In the genomic region with DNA sequence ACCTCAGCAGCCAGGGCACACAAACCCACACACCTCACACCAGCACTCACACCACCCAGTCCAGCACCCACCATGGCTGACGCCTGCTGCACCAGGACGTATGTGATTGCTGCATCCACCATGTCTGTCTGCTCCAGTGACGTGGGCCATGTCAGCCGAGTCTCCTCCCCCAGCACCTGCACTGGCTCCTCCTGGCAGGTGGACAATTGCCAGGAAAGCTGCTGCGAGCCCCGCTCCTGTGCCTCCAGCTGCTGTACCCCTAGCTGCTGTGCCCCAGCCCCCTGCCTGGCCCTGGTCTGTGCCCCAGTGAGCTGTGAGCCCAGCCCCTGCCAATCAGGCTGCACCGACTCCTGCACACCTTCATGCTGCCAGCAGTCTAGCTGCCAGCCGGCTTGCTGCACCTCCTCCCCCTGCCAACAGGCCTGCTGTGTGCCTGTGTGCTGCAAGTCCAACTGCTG, we compare ENCODE assay signal across 1 cellular context.
TF ChIP-seq lines count a peak whose summit lies in the region.

A gene with protein sequence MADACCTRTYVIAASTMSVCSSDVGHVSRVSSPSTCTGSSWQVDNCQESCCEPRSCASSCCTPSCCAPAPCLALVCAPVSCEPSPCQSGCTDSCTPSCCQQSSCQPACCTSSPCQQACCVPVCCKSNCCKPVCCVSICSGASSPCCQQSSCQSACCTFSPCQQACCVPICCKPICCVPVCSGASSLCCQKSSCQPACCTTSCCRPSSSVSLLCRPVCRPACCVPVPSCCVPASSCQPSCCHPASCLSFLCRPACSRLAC (plus strand): TSS at position 51 of the 458 bp plus-strand sequence. CDS start 22 bp downstream, at position 73.

TF ChIP-seq in H1, 55 proteins besides CTCF, POLR2A, EP300 and RAD21:
- TF ChIP-seq SIN3A (conservative IDR thresholded peaks at IDR 0.05 in 1 of 2, IDR thresholded peaks at IDR 0.05 in 1 of 2; ENCODE audit: low read depth in 1 of 2, low read length in 2 of 2) (no peak), SIX5 (IDR thresholded peaks at IDR 0.05; ENCODE audit: low read depth, low read length) (no peak), JUND (IDR thresholded peaks at IDR 0.05; ENCODE audit: low read length) (no peak), CHD1 (IDR thresholded peaks at IDR 0.05; ENCODE audit: low read depth, low read length) (no peak), ASH2L (IDR thresholded peaks at IDR 0.05; ENCODE audit: low read length) (no peak), SP2 (IDR thresholded peaks at IDR 0.05; ENCODE audit: low read length) (no peak), PHF8 (conservative IDR thresholded peaks at IDR 0.05; ENCODE audit: low read depth, low read length) (no peak), BACH1 (IDR thresholded peaks at IDR 0.05; ENCODE audit: low read length) (no peak), BRCA1 (IDR thresholded peaks at IDR 0.05; ENCODE audit: low read depth, low read length) (no peak), CBX5 (IDR thresholded peaks at IDR 0.05; ENCODE audit: low read depth, low read length) (no peak), TEAD4 (IDR thresholded peaks at IDR 0.05; ENCODE audit: low read depth, low read length) (no peak), CEBPB (IDR thresholded peaks at IDR 0.05; ENCODE audit: low read depth, low read length) (no peak), SAP30 (IDR thresholded peaks at IDR 0.05; ENCODE audit: insufficient read depth, insufficient replicate concordance, low read length) (no peak), HDAC6 (IDR thresholded peaks at IDR 0.05; ENCODE audit: low read depth, low read length) (no peak), RFX5 (IDR thresholded peaks at IDR 0.05; ENCODE audit: borderline replicate concordance, low read depth, low read length) (no peak), CHD2 (IDR thresholded peaks at IDR 0.05; ENCODE audit: low read length) (no peak), BCL11A (IDR thresholded peaks at IDR 0.05; ENCODE audit: low read depth in 2 of 2, low read length in 2 of 2) (no peak), CBX8 (IDR thresholded peaks at IDR 0.05; ENCODE audit: borderline replicate concordance, low read depth, low read length) (no peak)
- TF ChIP-seq, protein P1, sequence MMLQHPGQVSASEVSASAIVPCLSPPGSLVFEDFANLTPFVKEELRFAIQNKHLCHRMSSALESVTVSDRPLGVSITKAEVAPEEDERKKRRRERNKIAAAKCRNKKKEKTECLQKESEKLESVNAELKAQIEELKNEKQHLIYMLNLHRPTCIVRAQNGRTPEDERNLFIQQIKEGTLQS (IDR thresholded peaks at IDR 0.05; ENCODE audit: insufficient read depth, low read depth, low read length): no peak
- TF ChIP-seq, protein P2, sequence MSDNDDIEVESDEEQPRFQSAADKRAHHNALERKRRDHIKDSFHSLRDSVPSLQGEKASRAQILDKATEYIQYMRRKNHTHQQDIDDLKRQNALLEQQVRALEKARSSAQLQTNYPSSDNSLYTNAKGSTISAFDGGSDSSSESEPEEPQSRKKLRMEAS (IDR thresholded peaks at IDR 0.05): no peak
